13 cellular contexts compared by ENCODE assay signal in genomic region chr4:155530290-155530689, GRCh38.
"Had no signal": no experiment of that assay in that cellular context is flagged by ENCODE, and none has a peak within 500 bp of the region (broad histone marks: within the 10 kb centered on the region; RNA-seq: fewer than 3 reads in every experiment).

No MANE protein-coding gene starts in this region.

- H3K4me1 ChIP-seq: parathyroid adenoma, testis had no signal

- H3K27ac ChIP-seq: parathyroid adenoma, testis had no signal

- H3K9me3 ChIP-seq: testis had no signal

- ATAC-seq: activated CD4-positive, CD25-positive, alpha-beta regulatory T cell treated with anti-CD3 and anti-CD28 coated beads, Interleukin-2, amount 50 U/mL, for 24 hours; esophagus mucosa; left cardiac atrium had no signal

- H3K9ac ChIP-seq: parathyroid adenoma had no signal

- H3K4me3 ChIP-seq: lung, testis had no signal

- H3K27me3 ChIP-seq: testis had no signal

- DNase-seq: activated CD4-positive, alpha-beta T cell treated with anti-CD3 and anti-CD28 coated beads, Interleukin-2, amount 50 U/mL, for 4 hours; activated T-cell treated with anti-CD3 and anti-CD28 coated beads, Interleukin-2, amount 50 U/mL, for 1 hour; immature natural killer cell; left cardiac atrium; naive B cell; retina; stimulated activated CD4-positive, alpha-beta T cell treated with anti-CD3 and anti-CD28 coated beads, Interleukin-15, amount 100 ng/mL, for 24 hours; stimulated activated CD4-positive, alpha-beta T cell treated with anti-CD3 and anti-CD28 coated beads, Interleukin-4, amount 100 ng/mL, for 24 hours; testis had no signal

- H3K79me2 ChIP-seq: parathyroid adenoma had no signal

- H2AFZ ChIP-seq: parathyroid adenoma had no signal
